ENCODE assay signal across 1 cellular context in the genomic region with DNA sequence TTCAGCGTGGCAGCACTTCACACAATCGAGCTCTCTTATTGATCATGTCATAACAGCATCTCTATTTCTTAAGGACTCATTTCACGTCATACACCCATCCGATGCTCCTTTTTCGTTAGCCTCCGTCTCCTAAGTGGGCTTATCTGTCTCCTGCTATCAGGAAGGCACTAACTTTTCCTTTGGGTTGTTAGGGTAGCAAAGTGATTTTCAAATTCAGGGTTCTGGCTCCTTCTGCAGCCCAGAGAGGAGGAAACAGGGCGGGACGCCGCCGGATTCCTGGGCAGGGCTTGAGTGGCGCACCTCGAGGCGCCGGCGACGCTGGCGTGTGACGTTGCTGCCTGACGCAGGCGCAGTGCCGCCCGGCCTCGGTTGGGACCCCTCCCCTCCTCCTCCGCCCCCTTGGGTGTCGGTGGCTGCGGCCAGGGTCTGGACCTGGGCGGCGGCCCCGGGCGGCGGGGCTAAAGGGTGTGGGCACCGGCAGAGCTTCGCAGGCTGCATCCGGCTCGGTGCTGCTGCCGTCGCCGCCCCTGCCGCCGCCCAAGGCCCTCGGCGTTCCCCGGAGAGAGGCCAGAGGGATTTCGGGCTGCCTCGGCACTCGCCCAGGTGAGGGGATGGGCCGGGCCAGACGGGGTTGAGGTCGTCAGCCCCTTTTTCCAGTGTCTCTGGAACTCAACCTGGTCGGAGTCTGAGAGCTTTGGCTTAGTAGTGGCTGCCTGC.
A peak's percentile ranks its signal among the peaks of the same experiment; 100 is the strongest.
TF ChIP-seq lines count a peak whose summit lies in the region.

Gene BLTP1 (plus strand): TSS at position 350 of the 717 bp plus-strand sequence. CDS start 18,317 bp downstream, outside the sequence.

TF ChIP-seq in K562, 482 proteins besides CTCF, POLR2A, EP300 and RAD21 (continued from another document and continues in another):
- TF ChIP-seq HES1 (IDR thresholded peaks at IDR 0.05; ENCODE audit: low read depth) (no peak), ZNF121 (CRISPR knock-in tag; conservative IDR thresholded peaks at IDR 0.05) (no peak), CEBPB (tag; IDR thresholded peaks at IDR 0.05) (no peak), DMBX1 (CRISPR knock-in tag; IDR thresholded peaks at IDR 0.05; ENCODE audit: borderline replicate concordance) (no peak), FOS (IDR thresholded peaks at IDR 0.05; ENCODE audit: extremely low read depth, insufficient read length) (no peak), ZNF583 (CRISPR knock-in tag; IDR thresholded peaks at IDR 0.05) (no peak), GTF2E2 (tag; IDR thresholded peaks at IDR 0.05) (no peak), SPI1 (IDR thresholded peaks at IDR 0.05; ENCODE audit: borderline replicate concordance, low read depth, low read length) (no peak), GABPB2 (CRISPR knock-in tag; conservative IDR thresholded peaks at IDR 0.05) (no peak), CHCHD3 (CRISPR knock-in tag; IDR thresholded peaks at IDR 0.05) (no peak), U2AF2 (optimal IDR thresholded peaks at IDR 0.05; ENCODE audit: low read depth, low read length) (no peak), TAF1 (IDR thresholded peaks at IDR 0.05; ENCODE audit: control insufficient read depth, extremely low read depth, insufficient read depth, low read length, severe bottlenecking) (no peak), ZNF507 (tag; conservative IDR thresholded peaks at IDR 0.05) (no peak), FOXM1 (IDR thresholded peaks at IDR 0.05; ENCODE audit: low read depth) (no peak), FOXM1 (CRISPR knock-in tag; IDR thresholded peaks at IDR 0.05; ENCODE audit: low read depth) (no peak), POLR3A (IDR thresholded peaks at IDR 0.05; ENCODE audit: borderline replicate concordance, extremely low read depth, insufficient read depth, insufficient read length) (no peak), IRF2 (CRISPR knock-in tag; IDR thresholded peaks at IDR 0.05) (no peak), MYC (IDR thresholded peaks at IDR 0.05; ENCODE audit: low read depth, low read length) (peak; percentile 78), MYC (CRISPR knock-in tag; IDR thresholded peaks at IDR 0.05; ENCODE audit: borderline replicate concordance, low read depth) (no peak), BRD9 (IDR thresholded peaks at IDR 0.05; ENCODE audit: low read depth, partially characterized antibody) (no peak), MTF1 (CRISPR knock-in tag; IDR thresholded peaks at IDR 0.05; ENCODE audit: borderline replicate concordance) (no peak), ZC3H11A (IDR thresholded peaks at IDR 0.05; ENCODE audit: low read depth, low read length) (no peak), ZNF76 (CRISPR knock-in tag; IDR thresholded peaks at IDR 0.05; ENCODE audit: borderline replicate concordance) (no peak), ZNF512 (tag; IDR thresholded peaks at IDR 0.05) (no peak), SREBF1 (IDR thresholded peaks at IDR 0.05; ENCODE audit: borderline replicate concordance, low read depth, low read length) (no peak), ZNF77 (CRISPR knock-in tag; IDR thresholded peaks at IDR 0.05) (no peak), TGIF2 (CRISPR knock-in tag; IDR thresholded peaks at IDR 0.05) (no peak), ZNF696 (CRISPR knock-in tag; conservative IDR thresholded peaks at IDR 0.05) (no peak), CHD4 (IDR thresholded peaks at IDR 0.05; ENCODE audit: insufficient read depth, insufficient replicate concordance, low read depth, low read length, poor library complexity, severe bottlenecking) (no peak), NCOA6 (IDR thresholded peaks at IDR 0.05) (no peak), ZNF24 (IDR thresholded peaks at IDR 0.05) (no peak), SAP30 (IDR thresholded peaks at IDR 0.05; ENCODE audit: borderline replicate concordance, insufficient read depth, low read depth, low read length, poor library complexity, severe bottlenecking) (peak; percentile 26), SIRT6 (IDR thresholded peaks at IDR 0.05; ENCODE audit: low read depth, low read length) (no peak), E2F3 (CRISPR knock-in tag; IDR thresholded peaks at IDR 0.05) (no peak), ZNF445 (CRISPR knock-in tag; IDR thresholded peaks at IDR 0.05; ENCODE audit: low read depth) (no peak), SMARCA4 (IDR thresholded peaks at IDR 0.05) (no peak), CC2D1A (IDR thresholded peaks at IDR 0.05) (no peak)
- TF ChIP-seq, protein P1, sequence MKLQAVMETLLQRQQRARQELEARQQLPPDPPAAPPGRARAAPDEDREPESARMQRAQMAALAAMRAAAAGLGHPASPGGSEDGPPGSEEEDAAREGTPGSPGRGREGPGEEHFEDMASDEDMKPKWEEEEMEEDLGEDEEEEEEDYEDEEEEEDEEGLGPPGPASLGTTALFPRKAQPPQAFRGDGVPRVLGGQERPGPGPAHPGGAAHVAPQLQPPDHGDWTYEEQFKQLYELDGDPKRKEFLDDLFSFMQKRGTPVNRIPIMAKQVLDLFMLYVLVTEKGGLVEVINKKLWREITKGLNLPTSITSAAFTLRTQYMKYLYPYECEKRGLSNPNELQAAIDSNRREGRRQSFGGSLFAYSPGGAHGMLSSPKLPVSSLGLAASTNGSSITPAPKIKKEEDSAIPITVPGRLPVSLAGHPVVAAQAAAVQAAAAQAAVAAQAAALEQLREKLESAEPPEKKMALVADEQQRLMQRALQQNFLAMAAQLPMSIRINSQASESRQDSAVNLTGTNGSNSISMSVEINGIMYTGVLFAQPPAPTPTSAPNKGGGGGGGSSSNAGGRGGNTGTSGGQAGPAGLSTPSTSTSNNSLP (IDR thresholded peaks at IDR 0.05; ENCODE audit: borderline replicate concordance, low read depth, low read length), result no peak
- TF ChIP-seq, protein P2, sequence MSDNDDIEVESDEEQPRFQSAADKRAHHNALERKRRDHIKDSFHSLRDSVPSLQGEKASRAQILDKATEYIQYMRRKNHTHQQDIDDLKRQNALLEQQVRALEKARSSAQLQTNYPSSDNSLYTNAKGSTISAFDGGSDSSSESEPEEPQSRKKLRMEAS (CRISPR knock-in tag; IDR thresholded peaks at IDR 0.05), result 0 out of 2 replicates have a peak, but pooled peaks have one; percentile 45
- TF ChIP-seq, protein P3, sequence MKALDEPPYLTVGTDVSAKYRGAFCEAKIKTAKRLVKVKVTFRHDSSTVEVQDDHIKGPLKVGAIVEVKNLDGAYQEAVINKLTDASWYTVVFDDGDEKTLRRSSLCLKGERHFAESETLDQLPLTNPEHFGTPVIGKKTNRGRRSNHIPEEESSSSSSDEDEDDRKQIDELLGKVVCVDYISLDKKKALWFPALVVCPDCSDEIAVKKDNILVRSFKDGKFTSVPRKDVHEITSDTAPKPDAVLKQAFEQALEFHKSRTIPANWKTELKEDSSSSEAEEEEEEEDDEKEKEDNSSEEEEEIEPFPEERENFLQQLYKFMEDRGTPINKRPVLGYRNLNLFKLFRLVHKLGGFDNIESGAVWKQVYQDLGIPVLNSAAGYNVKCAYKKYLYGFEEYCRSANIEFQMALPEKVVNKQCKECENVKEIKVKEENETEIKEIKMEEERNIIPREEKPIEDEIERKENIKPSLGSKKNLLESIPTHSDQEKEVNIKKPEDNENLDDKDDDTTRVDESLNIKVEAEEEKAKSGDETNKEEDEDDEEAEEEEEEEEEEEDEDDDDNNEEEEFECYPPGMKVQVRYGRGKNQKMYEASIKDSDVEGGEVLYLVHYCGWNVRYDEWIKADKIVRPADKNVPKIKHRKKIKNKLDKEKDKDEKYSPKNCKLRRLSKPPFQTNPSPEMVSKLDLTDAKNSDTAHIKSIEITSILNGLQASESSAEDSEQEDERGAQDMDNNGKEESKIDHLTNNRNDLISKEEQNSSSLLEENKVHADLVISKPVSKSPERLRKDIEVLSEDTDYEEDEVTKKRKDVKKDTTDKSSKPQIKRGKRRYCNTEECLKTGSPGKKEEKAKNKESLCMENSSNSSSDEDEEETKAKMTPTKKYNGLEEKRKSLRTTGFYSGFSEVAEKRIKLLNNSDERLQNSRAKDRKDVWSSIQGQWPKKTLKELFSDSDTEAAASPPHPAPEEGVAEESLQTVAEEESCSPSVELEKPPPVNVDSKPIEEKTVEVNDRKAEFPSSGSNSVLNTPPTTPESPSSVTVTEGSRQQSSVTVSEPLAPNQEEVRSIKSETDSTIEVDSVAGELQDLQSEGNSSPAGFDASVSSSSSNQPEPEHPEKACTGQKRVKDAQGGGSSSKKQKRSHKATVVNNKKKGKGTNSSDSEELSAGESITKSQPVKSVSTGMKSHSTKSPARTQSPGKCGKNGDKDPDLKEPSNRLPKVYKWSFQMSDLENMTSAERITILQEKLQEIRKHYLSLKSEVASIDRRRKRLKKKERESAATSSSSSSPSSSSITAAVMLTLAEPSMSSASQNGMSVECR (CRISPR knock-in tag; IDR thresholded peaks at IDR 0.05), result no peak
- TF ChIP-seq, protein P4, sequence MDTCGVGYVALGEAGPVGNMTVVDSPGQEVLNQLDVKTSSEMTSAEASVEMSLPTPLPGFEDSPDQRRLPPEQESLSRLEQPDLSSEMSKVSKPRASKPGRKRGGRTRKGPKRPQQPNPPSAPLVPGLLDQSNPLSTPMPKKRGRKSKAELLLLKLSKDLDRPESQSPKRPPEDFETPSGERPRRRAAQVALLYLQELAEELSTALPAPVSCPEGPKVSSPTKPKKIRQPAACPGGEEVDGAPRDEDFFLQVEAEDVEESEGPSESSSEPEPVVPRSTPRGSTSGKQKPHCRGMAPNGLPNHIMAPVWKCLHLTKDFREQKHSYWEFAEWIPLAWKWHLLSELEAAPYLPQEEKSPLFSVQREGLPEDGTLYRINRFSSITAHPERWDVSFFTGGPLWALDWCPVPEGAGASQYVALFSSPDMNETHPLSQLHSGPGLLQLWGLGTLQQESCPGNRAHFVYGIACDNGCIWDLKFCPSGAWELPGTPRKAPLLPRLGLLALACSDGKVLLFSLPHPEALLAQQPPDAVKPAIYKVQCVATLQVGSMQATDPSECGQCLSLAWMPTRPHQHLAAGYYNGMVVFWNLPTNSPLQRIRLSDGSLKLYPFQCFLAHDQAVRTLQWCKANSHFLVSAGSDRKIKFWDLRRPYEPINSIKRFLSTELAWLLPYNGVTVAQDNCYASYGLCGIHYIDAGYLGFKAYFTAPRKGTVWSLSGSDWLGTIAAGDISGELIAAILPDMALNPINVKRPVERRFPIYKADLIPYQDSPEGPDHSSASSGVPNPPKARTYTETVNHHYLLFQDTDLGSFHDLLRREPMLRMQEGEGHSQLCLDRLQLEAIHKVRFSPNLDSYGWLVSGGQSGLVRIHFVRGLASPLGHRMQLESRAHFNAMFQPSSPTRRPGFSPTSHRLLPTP (IDR thresholded peaks at IDR 0.05; ENCODE audit: borderline replicate concordance, extremely low read depth, insufficient read length), result no peak
- TF ChIP-seq, protein P5, sequence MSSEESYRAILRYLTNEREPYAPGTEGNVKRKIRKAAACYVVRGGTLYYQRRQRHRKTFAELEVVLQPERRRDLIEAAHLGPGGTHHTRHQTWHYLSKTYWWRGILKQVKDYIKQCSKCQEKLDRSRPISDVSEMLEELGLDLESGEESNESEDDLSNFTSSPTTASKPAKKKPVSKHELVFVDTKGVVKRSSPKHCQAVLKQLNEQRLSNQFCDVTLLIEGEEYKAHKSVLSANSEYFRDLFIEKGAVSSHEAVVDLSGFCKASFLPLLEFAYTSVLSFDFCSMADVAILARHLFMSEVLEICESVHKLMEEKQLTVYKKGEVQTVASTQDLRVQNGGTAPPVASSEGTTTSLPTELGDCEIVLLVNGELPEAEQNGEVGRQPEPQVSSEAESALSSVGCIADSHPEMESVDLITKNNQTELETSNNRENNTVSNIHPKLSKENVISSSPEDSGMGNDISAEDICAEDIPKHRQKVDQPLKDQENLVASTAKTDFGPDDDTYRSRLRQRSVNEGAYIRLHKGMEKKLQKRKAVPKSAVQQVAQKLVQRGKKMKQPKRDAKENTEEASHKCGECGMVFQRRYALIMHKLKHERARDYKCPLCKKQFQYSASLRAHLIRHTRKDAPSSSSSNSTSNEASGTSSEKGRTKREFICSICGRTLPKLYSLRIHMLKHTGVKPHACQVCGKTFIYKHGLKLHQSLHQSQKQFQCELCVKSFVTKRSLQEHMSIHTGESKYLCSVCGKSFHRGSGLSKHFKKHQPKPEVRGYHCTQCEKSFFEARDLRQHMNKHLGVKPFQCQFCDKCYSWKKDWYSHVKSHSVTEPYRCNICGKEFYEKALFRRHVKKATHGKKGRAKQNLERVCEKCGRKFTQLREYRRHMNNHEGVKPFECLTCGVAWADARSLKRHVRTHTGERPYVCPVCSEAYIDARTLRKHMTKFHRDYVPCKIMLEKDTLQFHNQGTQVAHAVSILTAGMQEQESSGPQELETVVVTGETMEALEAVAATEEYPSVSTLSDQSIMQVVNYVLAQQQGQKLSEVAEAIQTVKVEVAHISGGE (CRISPR knock-in tag; IDR thresholded peaks at IDR 0.05), result no peak
- TF ChIP-seq, protein P6, sequence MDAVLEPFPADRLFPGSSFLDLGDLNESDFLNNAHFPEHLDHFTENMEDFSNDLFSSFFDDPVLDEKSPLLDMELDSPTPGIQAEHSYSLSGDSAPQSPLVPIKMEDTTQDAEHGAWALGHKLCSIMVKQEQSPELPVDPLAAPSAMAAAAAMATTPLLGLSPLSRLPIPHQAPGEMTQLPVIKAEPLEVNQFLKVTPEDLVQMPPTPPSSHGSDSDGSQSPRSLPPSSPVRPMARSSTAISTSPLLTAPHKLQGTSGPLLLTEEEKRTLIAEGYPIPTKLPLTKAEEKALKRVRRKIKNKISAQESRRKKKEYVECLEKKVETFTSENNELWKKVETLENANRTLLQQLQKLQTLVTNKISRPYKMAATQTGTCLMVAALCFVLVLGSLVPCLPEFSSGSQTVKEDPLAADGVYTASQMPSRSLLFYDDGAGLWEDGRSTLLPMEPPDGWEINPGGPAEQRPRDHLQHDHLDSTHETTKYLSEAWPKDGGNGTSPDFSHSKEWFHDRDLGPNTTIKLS (IDR thresholded peaks at IDR 0.05; ENCODE audit: borderline replicate concordance, low read depth), result no peak
